27 cellular contexts compared by ENCODE assay signal in genomic region chr10:116115797-116116196, GRCh38.
"Had no signal": no experiment of that assay in that cellular context is flagged by ENCODE, and none has a peak within 500 bp of the region (broad histone marks: within the 10 kb centered on the region; RNA-seq: fewer than 3 reads in every experiment).

No MANE protein-coding gene starts in this region.

- ATAC-seq: naive thymus-derived CD4-positive, alpha-beta T cell; natural killer cell; pancreas; right cardiac atrium; right lobe of liver; stimulated activated effector memory CD8-positive, alpha-beta T cell treated with anti-CD3 and anti-CD28 coated beads, Interleukin-12 subunit alpha, Interleukin-12 subunit beta, amount 100 ng/mL, for 72 hours; stimulated activated naive B cell treated with anti-CD40 and anti-IgM and Interleukin-4, amounts not matched to agents 10 μg/mL and 1 μg/mL and 100 μg/mL, for 72 hours had no signal

- DNase-seq: naive thymus-derived CD4-positive, alpha-beta T cell; natural killer cell; nucleus accumbens; pancreas; retina; right cardiac atrium; right lobe of liver; sigmoid colon; small intestine; stimulated activated CD4-positive, alpha-beta T cell treated with anti-CD3 and anti-CD28 coated beads, Interleukin-15, amount 100 ng/mL, for 24 hours; stimulated activated CD4-positive, alpha-beta T cell treated with anti-CD3 and anti-CD28 coated beads, Interleukin-2, amount 100 ng/mL, for 24 hours; stimulated activated CD4-positive, alpha-beta T cell treated with anti-CD3 and anti-CD28 coated beads, Interleukin-2, amount 100 ng/mL, for 48 hours; stimulated activated CD4-positive, alpha-beta T cell treated with anti-CD3 and anti-CD28 coated beads, Interleukin-4, amount 100 ng/mL, for 24 hours; stimulated activated naive B cell treated with anti-CD40 and anti-IgM and Interleukin-4, amounts not matched to agents 10 μg/mL and 1 μg/mL and 100 μg/mL, for 72 hours; stimulated activated naive CD4-positive, alpha-beta T cell treated with Interleukin-2 at 50 U/mL for 16 hours; stomach; thyroid gland; trophoblast cell; uterus had no signal

- H3K4me1 ChIP-seq: pancreas, prostate gland, right lobe of liver, sigmoid colon, stomach, thyroid gland, upper lobe of left lung, uterus had no signal

- H3K27ac Mint-ChIP-seq: naive thymus-derived CD4-positive, alpha-beta T cell; natural killer cell; nephron; stimulated activated effector memory CD8-positive, alpha-beta T cell treated with anti-CD3 and anti-CD28 coated beads, Interleukin-12 subunit alpha, Interleukin-12 subunit beta, amount 100 ng/mL, for 72 hours; stimulated activated naive B cell treated with anti-CD40 and anti-IgM and Interleukin-4, amounts not matched to agents 10 μg/mL and 1 μg/mL and 100 μg/mL, for 72 hours; stimulated activated naive CD8-positive, alpha-beta T cell treated with anti-CD3 and anti-CD28 coated beads, Interleukin-15, Interleukin-2, amounts not matched to agents 100 ng/mL and 50 ng/mL, for 24 hours had no signal

- H3K4me3 ChIP-seq: pancreas, prostate gland, right lobe of liver, sigmoid colon, stomach, thoracic aorta, thyroid gland, tibial nerve, upper lobe of left lung, uterus had no signal

- H3K27ac ChIP-seq: neutrophil, pancreas, prostate gland, right lobe of liver, sigmoid colon, stomach, thoracic aorta, thyroid gland, upper lobe of left lung, uterus had no signal

- H3K36me3 Mint-ChIP-seq: naive thymus-derived CD4-positive, alpha-beta T cell; natural killer cell; stimulated activated effector memory CD8-positive, alpha-beta T cell treated with anti-CD3 and anti-CD28 coated beads, Interleukin-12 subunit alpha, Interleukin-12 subunit beta, amount 100 ng/mL, for 72 hours; stimulated activated naive B cell treated with anti-CD40 and anti-IgM and Interleukin-4, amounts not matched to agents 10 μg/mL and 1 μg/mL and 100 μg/mL, for 72 hours had no signal

- H3K27me3 ChIP-seq: neutrophil, pancreas, right lobe of liver, sigmoid colon, stomach, thyroid gland, tibial nerve, upper lobe of left lung, uterus had no signal

- H3K9me3 Mint-ChIP-seq: nephron; stimulated activated naive CD8-positive, alpha-beta T cell treated with anti-CD3 and anti-CD28 coated beads, Interleukin-15, Interleukin-2, amounts not matched to agents 100 ng/mL and 50 ng/mL, for 24 hours had no signal

- H3K9me3 ChIP-seq: neutrophil, pancreas, prostate gland, right lobe of liver, sigmoid colon, stomach, thoracic aorta, thyroid gland, tibial nerve, upper lobe of left lung, uterus had no signal

- H3K36me3 ChIP-seq: neutrophil, pancreas, prostate gland, right lobe of liver, sigmoid colon, stomach, thoracic aorta, thyroid gland, tibial nerve, upper lobe of left lung, uterus had no signal

- H3K4me1 Mint-ChIP-seq: naive thymus-derived CD4-positive, alpha-beta T cell; natural killer cell; stimulated activated effector memory CD8-positive, alpha-beta T cell treated with anti-CD3 and anti-CD28 coated beads, Interleukin-12 subunit alpha, Interleukin-12 subunit beta, amount 100 ng/mL, for 72 hours; stimulated activated naive B cell treated with anti-CD40 and anti-IgM and Interleukin-4, amounts not matched to agents 10 μg/mL and 1 μg/mL and 100 μg/mL, for 72 hours had no signal

- H3K4me3 Mint-ChIP-seq: naive thymus-derived CD4-positive, alpha-beta T cell; natural killer cell; nephron; stimulated activated effector memory CD8-positive, alpha-beta T cell treated with anti-CD3 and anti-CD28 coated beads, Interleukin-12 subunit alpha, Interleukin-12 subunit beta, amount 100 ng/mL, for 72 hours; stimulated activated naive B cell treated with anti-CD40 and anti-IgM and Interleukin-4, amounts not matched to agents 10 μg/mL and 1 μg/mL and 100 μg/mL, for 72 hours; stimulated activated naive CD8-positive, alpha-beta T cell treated with anti-CD3 and anti-CD28 coated beads, Interleukin-15, Interleukin-2, amounts not matched to agents 100 ng/mL and 50 ng/mL, for 24 hours had no signal

- H3K27me3 Mint-ChIP-seq: stimulated activated naive B cell treated with anti-CD40 and anti-IgM and Interleukin-4, amounts not matched to agents 10 μg/mL and 1 μg/mL and 100 μg/mL, for 72 hours; stimulated activated naive CD8-positive, alpha-beta T cell treated with anti-CD3 and anti-CD28 coated beads, Interleukin-15, Interleukin-2, amounts not matched to agents 100 ng/mL and 50 ng/mL, for 24 hours had no signal
